22 cellular contexts compared by ENCODE assay signal in the genomic region with DNA sequence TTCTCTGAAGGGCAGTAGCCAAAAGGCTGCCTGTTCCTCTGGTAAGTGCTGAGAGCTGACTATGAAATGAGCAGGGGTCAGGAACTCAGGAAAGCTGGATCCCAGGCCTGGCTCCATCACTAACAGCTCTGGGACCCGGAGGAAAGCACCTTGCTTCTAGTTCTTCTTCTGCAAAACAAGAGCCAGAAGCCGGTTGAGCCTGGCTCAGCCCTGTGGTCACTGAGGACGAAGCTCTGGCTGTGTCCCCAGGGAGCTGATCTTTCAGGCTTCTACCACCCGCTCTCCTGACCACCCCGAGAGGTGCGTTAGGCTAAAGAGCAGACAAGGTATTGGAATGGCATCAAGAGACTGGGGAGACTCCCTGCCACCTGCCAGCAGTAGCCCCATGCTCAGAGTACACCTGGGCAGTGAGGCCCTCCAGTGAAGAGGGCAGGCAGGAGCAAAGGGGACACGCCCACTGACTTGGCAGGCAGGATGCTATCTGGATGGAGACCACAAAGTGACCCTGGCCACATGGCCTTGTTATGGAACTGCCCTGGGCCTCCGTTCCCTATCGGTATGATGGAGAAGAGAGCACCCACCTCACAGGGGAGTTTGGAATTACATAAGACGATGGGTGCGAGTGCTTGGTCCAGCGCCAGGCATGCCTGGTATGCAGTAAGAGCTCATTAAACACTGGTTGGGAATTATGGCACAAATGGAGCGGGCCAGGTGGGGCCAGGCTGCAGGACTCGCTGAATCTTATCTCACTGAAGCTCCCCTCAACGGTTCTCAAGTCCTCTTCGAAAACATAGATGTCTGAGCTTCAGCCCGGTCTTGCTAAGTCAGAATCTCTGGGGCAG.
DNase-seq lines count a peak whose midpoint lies in the region; ATAC-seq, FAIRE-seq and TF ChIP-seq lines count a peak whose summit lies in the region.
"Had no signal": no experiment of that assay in that cellular context is flagged by ENCODE, and none has a peak within 500 bp of the region (broad histone marks: within the 10 kb centered on the region; RNA-seq: fewer than 3 reads in every experiment).

No MANE protein-coding gene starts in this region.

- H3K36me3 ChIP-seq in kidney (ENCODE audit: control insufficient read depth in 1 of 2, insufficient read depth in 2 of 2, low read length in 2 of 2), result peaks cover 18 to 44% of the 10 kb centered on the region in 2 donors
- no peaks in the 10 kb centered on the region for H3K36me3 ChIP-seq in prostate gland

- H3K9me3 ChIP-seq in kidney (ENCODE audit: control insufficient read depth in 1 of 2, low read length in 2 of 2) (no peaks in the 10 kb centered on the region), prostate gland (no peaks in the 10 kb centered on the region)
- H3K9me3 ChIP-seq: BLaER1 had no signal

- no peak for FAIRE-seq in kidney (lab: Jason Lieb, UNC)
- FAIRE-seq: A204.1, D721Med, GM12891, GM18507 had no signal

- ATAC-seq in natural killer cell treated with Interleukin-12 subunit alpha and Interleukin-12 subunit beta and Interleukin-15 and Interleukin-18, amount 100 ng/mL, for 72 hours, result no peak
- ATAC-seq in natural killer cell (no peak), HG02571 (IDR thresholded peaks at IDR 0.05; ENCODE audit: unreplicated experiment) (no peak)
- ATAC-seq: GM23338, HCT116 had no signal

- intact Hi-C loops in natural killer cell (cut with micrococcal nuclease), result no loop called here
- intact Hi-C loops in kidney (cut with DNase I), result no loop called here
- intact Hi-C loops in prostate gland (cut with DNase I), result no loop called here
- intact Hi-C loops in activated T-helper 2 cell treated with anti-CD3 and anti-CD28 coated beads, Interferon-gamma antibody, Interleukin-2, Interleukin-4, amounts not matched to agents 10 μg/mL and 5 μg/mL and 100 μg/mL, durations not matched to agents 14 hours and 24 hours and 36 hours (cut with micrococcal nuclease), result no loop called here

- H3K4me3 ChIP-seq in kidney (ENCODE audit: low read length in 2 of 2), result no peak overlapping the region
- no peak overlapping the region for H3K4me3 ChIP-seq in prostate gland
- H3K4me3 ChIP-seq: BLaER1, GM23338 had no signal

- no peaks in the 10 kb centered on the region for H3K27me3 Mint-ChIP-seq in natural killer cell treated with Interleukin-12 subunit alpha and Interleukin-12 subunit beta and Interleukin-15 and Interleukin-18, amount 100 ng/mL, for 72 hours
- no peaks in the 10 kb centered on the region for H3K27me3 Mint-ChIP-seq in natural killer cell (ENCODE audit: low read depth in 2 of 2)
- no peaks in the 10 kb centered on the region for H3K27me3 Mint-ChIP-seq in activated T-helper 2 cell treated with anti-CD3 and anti-CD28 coated beads, Interferon-gamma antibody, Interleukin-2, Interleukin-4, amounts not matched to agents 10 μg/mL and 5 μg/mL and 100 μg/mL, durations not matched to agents 14 hours and 24 hours and 36 hours (ENCODE audit: low read depth)
- H3K27me3 Mint-ChIP-seq: CD8-positive, alpha-beta memory T cell had no signal

- H3K27me3 ChIP-seq in prostate gland (replicated peaks; ENCODE audit: insufficient read depth), result no peaks in the 10 kb centered on the region
- H3K27me3 ChIP-seq: BLaER1 had no signal

- H3K9ac ChIP-seq in kidney (ENCODE audit: low read length in 2 of 2), result no peak overlapping the region
- H3K9ac ChIP-seq: BLaER1, KMS-11 had no signal

- peak; percentile 51 for DNase-seq in natural killer cell treated with Interleukin-12 subunit alpha and Interleukin-12 subunit beta and Interleukin-15 and Interleukin-18, amount 100 ng/mL, for 72 hours (ENCODE audit: low spot score)
- DNase-seq in natural killer cell, result no peak
- peak; percentile 36 for DNase-seq in kidney
- no peak for DNase-seq in prostate gland (ENCODE audit: low spot score)
- DNase-seq in NCI-H774 (lab: John Stamatoyannopoulos, UW), result no peak
- DNase-seq in HK-2 (ENCODE audit: unreplicated experiment), result no peak
- DNase-seq in activated T-helper 2 cell treated with anti-CD3 and anti-CD28 coated beads, Interferon-gamma antibody, Interleukin-2, Interleukin-4, amounts not matched to agents 10 μg/mL and 5 μg/mL and 100 μg/mL, durations not matched to agents 14 hours and 24 hours and 36 hours (ENCODE audit: low spot score), result no peak
- DNase-seq: GF-D8, NCI-H1048, NCI-H1436 treated with DMSO at 0.1 percent for 48 hours, NCI-H2081 treated with DMSO at 0.1 percent for 48 hours, NCI-H524 had no signal

- H3K27ac ChIP-seq in kidney (ENCODE audit: low read depth in 2 of 2, low read length in 2 of 2) (no peak overlapping the region), prostate gland (peak overlapping the region; percentile 50 to 79)
- H3K27ac ChIP-seq: BLaER1, KMS-11 had no signal

- WGBS in prostate gland, result 82% methylated on average over 17 of the region's 17 CpGs

- TF ChIP-seq CTCF in natural killer cell (IDR thresholded peaks at IDR 0.05) (no peak), kidney (IDR thresholded peaks at IDR 0.05; ENCODE audit: borderline replicate concordance, extremely low read depth, insufficient read depth) (no peak), prostate gland (IDR thresholded peaks at IDR 0.05) (no peak)

- TF ChIP-seq POLR2A in prostate gland (IDR thresholded peaks at IDR 0.05), result no peak

- H3K4me1 ChIP-seq in kidney (ENCODE audit: control insufficient read depth in 1 of 2, insufficient read depth in 1 of 2, low read depth in 1 of 2, low read length in 2 of 2), result no peaks in the 10 kb centered on the region
- H3K4me1 ChIP-seq in prostate gland (replicated peaks), result peaks cover 9% of the 10 kb centered on the region
- H3K4me1 ChIP-seq: BLaER1 had no signal

- H3K9me3 Mint-ChIP-seq in natural killer cell treated with Interleukin-12 subunit alpha and Interleukin-12 subunit beta and Interleukin-15 and Interleukin-18, amount 100 ng/mL, for 72 hours, result no peaks in the 10 kb centered on the region
- H3K9me3 Mint-ChIP-seq in natural killer cell, result no peaks in the 10 kb centered on the region
- no peaks in the 10 kb centered on the region for H3K9me3 Mint-ChIP-seq in activated T-helper 2 cell treated with anti-CD3 and anti-CD28 coated beads, Interferon-gamma antibody, Interleukin-2, Interleukin-4, amounts not matched to agents 10 μg/mL and 5 μg/mL and 100 μg/mL, durations not matched to agents 14 hours and 24 hours and 36 hours
- H3K9me3 Mint-ChIP-seq: CD8-positive, alpha-beta memory T cell; GM23338 had no signal

- peaks cover 8% of the 10 kb centered on the region for H3K36me3 Mint-ChIP-seq in natural killer cell treated with Interleukin-12 subunit alpha and Interleukin-12 subunit beta and Interleukin-15 and Interleukin-18, amount 100 ng/mL, for 72 hours
- H3K36me3 Mint-ChIP-seq in natural killer cell, result no peaks in the 10 kb centered on the region
- peaks cover 14% of the 10 kb centered on the region for H3K36me3 Mint-ChIP-seq in activated T-helper 2 cell treated with anti-CD3 and anti-CD28 coated beads, Interferon-gamma antibody, Interleukin-2, Interleukin-4, amounts not matched to agents 10 μg/mL and 5 μg/mL and 100 μg/mL, durations not matched to agents 14 hours and 24 hours and 36 hours (ENCODE audit: low read depth)

- no peak overlapping the region for H3K4me3 Mint-ChIP-seq in natural killer cell treated with Interleukin-12 subunit alpha and Interleukin-12 subunit beta and Interleukin-15 and Interleukin-18, amount 100 ng/mL, for 72 hours
- no peak overlapping the region for H3K4me3 Mint-ChIP-seq in natural killer cell
- no peak overlapping the region for H3K4me3 Mint-ChIP-seq in activated T-helper 2 cell treated with anti-CD3 and anti-CD28 coated beads, Interferon-gamma antibody, Interleukin-2, Interleukin-4, amounts not matched to agents 10 μg/mL and 5 μg/mL and 100 μg/mL, durations not matched to agents 14 hours and 24 hours and 36 hours (ENCODE audit: low read depth)
- H3K4me3 Mint-ChIP-seq: CD8-positive, alpha-beta memory T cell; GM23338 had no signal

- H3K27ac Mint-ChIP-seq in natural killer cell treated with Interleukin-12 subunit alpha and Interleukin-12 subunit beta and Interleukin-15 and Interleukin-18, amount 100 ng/mL, for 72 hours, result no peak overlapping the region
- H3K27ac Mint-ChIP-seq in natural killer cell, result no peak overlapping the region
- H3K27ac Mint-ChIP-seq in activated T-helper 2 cell treated with anti-CD3 and anti-CD28 coated beads, Interferon-gamma antibody, Interleukin-2, Interleukin-4, amounts not matched to agents 10 μg/mL and 5 μg/mL and 100 μg/mL, durations not matched to agents 14 hours and 24 hours and 36 hours, result no peak overlapping the region
- H3K27ac Mint-ChIP-seq: GM23338 had no signal

- no peaks in the 10 kb centered on the region for H3K4me1 Mint-ChIP-seq in natural killer cell treated with Interleukin-12 subunit alpha and Interleukin-12 subunit beta and Interleukin-15 and Interleukin-18, amount 100 ng/mL, for 72 hours (ENCODE audit: low read depth in 2 of 2)
- no peaks in the 10 kb centered on the region for H3K4me1 Mint-ChIP-seq in natural killer cell
- no peaks in the 10 kb centered on the region for H3K4me1 Mint-ChIP-seq in activated T-helper 2 cell treated with anti-CD3 and anti-CD28 coated beads, Interferon-gamma antibody, Interleukin-2, Interleukin-4, amounts not matched to agents 10 μg/mL and 5 μg/mL and 100 μg/mL, durations not matched to agents 14 hours and 24 hours and 36 hours (ENCODE audit: low read depth)
- H3K4me1 Mint-ChIP-seq: CD8-positive, alpha-beta memory T cell; GM23338 had no signal

Comparison
In these comparisons a context has a peak if more than half of its experiments do, and no peak if none do; other contexts are left out.
1. DNase-seq: peak in natural killer cell treated with Interleukin-12 subunit alpha and Interleukin-12 subunit beta and Interleukin-15 and Interleukin-18, amount 100 ng/mL, for 72 hours (single experiment) and kidney (single experiment); none in natural killer cell (single experiment), prostate gland (single experiment), NCI-H774 (single experiment), HK-2 (single experiment) and activated T-helper 2 cell treated with anti-CD3 and anti-CD28 coated beads, Interferon-gamma antibody, Interleukin-2, Interleukin-4, amounts not matched to agents 10 μg/mL and 5 μg/mL and 100 μg/mL, durations not matched to agents 14 hours and 24 hours and 36 hours (single experiment).
2. H3K27ac ChIP-seq: peak in prostate gland (2 of 2); none in kidney (0 of 2).